8 cellular contexts compared by ENCODE assay signal in genomic region chr11:44574620-44575287, GRCh38. TPM values are rescaled to one million over a fixed set of nuclear protein-coding genes. Genes with fewer than 3 reads are reported as not detected.
A peak's percentile ranks its signal among the peaks of the same experiment; 100 is the strongest.
DNase-seq lines count a peak whose midpoint lies in the region; ATAC-seq and TF ChIP-seq lines count a peak whose summit lies in the region.

No MANE protein-coding gene starts in this region.

- H3K36me3 ChIP-seq in lung (ENCODE audit: control insufficient read depth in 2 of 2, insufficient read depth in 2 of 2, low read length in 2 of 2) = peaks cover 0 to 2% of the 10 kb centered on the region in 2 donors

- peak overlapping the region; percentile 97 for H3K4me3 Mint-ChIP-seq in activated naive CD8-positive, alpha-beta T cell

- DNase-seq in activated CD4-positive, alpha-beta T cell treated with anti-CD3 and anti-CD28 coated beads for 48 hours = peak; percentile 54
- no peak for DNase-seq in activated CD4-positive, alpha-beta T cell treated with anti-CD3 and anti-CD28 coated beads, Interleukin-2, amount 50 U/mL, for 4 hours
- peak; percentile 95 for DNase-seq in Jurkat, Clone E6-1 (ENCODE audit: low read depth, low spot score)
- no peak for DNase-seq in lung (ENCODE audit: low spot score)
- DNase-seq in posterior vena cava (ENCODE audit: low spot score) = no peak
- DNase-seq in NCI-H1092 (lab: John Stamatoyannopoulos, UW) = no peak
- DNase-seq in DMS53 (lab: John Stamatoyannopoulos, UW) = no peak

- H3K4me1 ChIP-seq in lung (ENCODE audit: control insufficient read depth in 2 of 2, insufficient read depth in 2 of 2, low read length in 2 of 2) = peaks cover 2 to 51% of the 10 kb centered on the region in 2 donors

- WGBS in lung, 2 donors = 30 to 47% methylated on average over 5 of the region's 5 CpGs

- peak overlapping the region; percentile 41 for H3K4me3 ChIP-seq in Jurkat, Clone E6-1 (ENCODE audit: low read length)
- no peak overlapping the region for H3K4me3 ChIP-seq in lung

- intact Hi-C loops in posterior vena cava (cut with DNase I) = no loop called here

- ATAC-seq in lung (ENCODE audit: insufficient read depth, low FRiP score) = peak; percentile 60

- no peaks in the 10 kb centered on the region for H3K9me3 ChIP-seq in lung (ENCODE audit: control insufficient read depth in 2 of 2, insufficient read depth in 1 of 2, low read length in 1 of 2)

- peaks cover 89% of the 10 kb centered on the region for H3K4me1 Mint-ChIP-seq in activated naive CD8-positive, alpha-beta T cell (ENCODE audit: low read depth)

- H3K36me3 Mint-ChIP-seq in activated naive CD8-positive, alpha-beta T cell = peaks cover 18% of the 10 kb centered on the region

- H3K27ac ChIP-seq in lung (ENCODE audit: low read depth in 1 of 2, low read length in 1 of 2) = peak overlapping the region in 1 of 2 donors; percentile 68

- H3K27me3 ChIP-seq in lung (ENCODE audit: control insufficient read depth, insufficient read depth) = no peaks in the 10 kb centered on the region

- peak overlapping the region; percentile 95 for H3K27ac Mint-ChIP-seq in activated naive CD8-positive, alpha-beta T cell

- no peaks in the 10 kb centered on the region for H3K9me3 Mint-ChIP-seq in activated naive CD8-positive, alpha-beta T cell (ENCODE audit: low read depth)

- no peak for TF ChIP-seq CTCF in lung (IDR thresholded peaks at IDR 0.05; ENCODE audit: control extremely low read depth, extremely low read depth)

- H3K27me3 Mint-ChIP-seq in activated naive CD8-positive, alpha-beta T cell = no peaks in the 10 kb centered on the region

RNA-seq across cellular contexts. Expression of gene CD82, which starts 9.3 kb away (rescaled TPM):
- polyA plus RNA-seq in Jurkat, Clone E6-1 (2012; ENCODE audit: insufficient read depth, insufficient read length) = 130 TPM
- total RNA-seq in lung = 100 to 1,000 TPM in 1 of 2 donors, 10 to 100 TPM in 1; 63.3 to 237 TPM
- polyA plus RNA-seq in lung = 100 to 1,000 TPM; 162 to 218 TPM
- 10 to 100 TPM; 26.8 to 28.6 TPM for total RNA-seq in posterior vena cava

Comparison
In these comparisons a context has a peak if more than half of its experiments do, and no peak if none do; other contexts are left out.
1. DNase-seq: peak in activated CD4-positive, alpha-beta T cell treated with anti-CD3 and anti-CD28 coated beads for 48 hours (single experiment) and Jurkat, Clone E6-1 (single experiment); none in activated CD4-positive, alpha-beta T cell treated with anti-CD3 and anti-CD28 coated beads, Interleukin-2, amount 50 U/mL, for 4 hours (0 of 2), lung (single experiment), posterior vena cava (single experiment), NCI-H1092 (single experiment) and DMS53 (single experiment).